Comparison of ENCODE assay signal across 8 cellular contexts in the genomic region with DNA sequence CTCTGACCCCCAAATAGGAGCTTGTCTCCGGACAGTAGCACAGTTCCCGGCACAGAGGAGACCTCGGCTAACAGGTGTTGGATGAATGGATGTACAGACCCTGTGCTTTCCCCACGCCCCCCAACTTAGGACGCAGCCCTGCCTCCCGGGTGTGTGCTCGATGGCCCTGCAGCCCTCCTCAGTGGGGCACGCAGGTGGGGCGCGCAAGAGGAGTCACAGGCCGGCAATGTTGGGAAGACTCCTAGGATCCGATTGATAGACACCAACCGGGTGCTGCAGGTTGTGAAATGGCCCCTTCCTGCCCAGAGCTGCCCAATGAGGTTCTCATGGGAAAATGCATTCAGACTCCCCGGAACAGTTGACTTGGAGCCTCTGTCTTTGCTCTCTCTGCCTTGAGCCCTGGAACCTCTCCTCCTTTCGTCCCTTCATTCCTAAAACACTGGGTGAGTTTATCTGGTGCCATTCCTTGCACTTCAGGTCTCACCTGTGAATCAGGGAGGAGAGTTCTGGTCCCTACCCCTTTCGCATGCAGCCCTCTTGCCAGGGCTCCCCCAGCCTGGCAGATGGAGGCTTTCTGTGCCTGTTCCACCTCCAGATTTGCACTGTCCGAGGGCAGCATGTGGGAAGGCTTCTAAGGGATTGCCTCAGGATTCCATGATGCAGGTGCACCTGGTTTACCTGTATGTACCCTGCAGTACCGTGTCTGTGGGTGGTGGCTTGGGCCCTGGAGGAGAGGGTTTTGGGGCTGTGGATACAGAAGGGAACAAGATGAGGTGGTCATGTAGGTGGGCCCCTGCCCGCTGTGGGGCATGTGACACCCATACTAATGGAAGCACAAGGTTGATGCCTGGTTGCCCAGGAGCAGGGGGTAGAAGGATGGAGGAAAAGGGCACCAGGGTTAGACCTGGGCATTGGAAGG. TPM values are rescaled to one million over a fixed set of nuclear protein-coding genes. Genes with fewer than 3 reads are reported as not detected.
DNase-seq lines count a peak whose midpoint lies in the region; ATAC-seq and TF ChIP-seq lines count a peak whose summit lies in the region.

No MANE protein-coding gene starts in this region.

- H3K27me3 ChIP-seq in hepatocyte = no peaks in the 10 kb centered on the region

- H3K4me1 ChIP-seq in hepatocyte (ENCODE audit: insufficient read depth) = peaks cover 18% of the 10 kb centered on the region

- ATAC-seq in stimulated activated naive CD8-positive, alpha-beta T cell treated with anti-CD3 and anti-CD28 coated beads, Interleukin-15, amount 100 ng/mL, for 72 hours = no peak
- no peak for ATAC-seq in HG02938 (IDR thresholded peaks at IDR 0.05; ENCODE audit: unreplicated experiment)
- no peak for ATAC-seq in GM18502 (IDR thresholded peaks at IDR 0.05; ENCODE audit: poor library complexity, unreplicated experiment)

- H3K27ac ChIP-seq in hepatocyte = peak overlapping the region; percentile 65

- intact Hi-C loops in activated CD4-positive, alpha-beta memory T cell treated with anti-CD3 and anti-CD28 coated beads for 36 hours (cut with micrococcal nuclease) = no loop called here

- peak overlapping the region; percentile 56 for H3K27ac Mint-ChIP-seq in activated CD4-positive, alpha-beta memory T cell treated with anti-CD3 and anti-CD28 coated beads for 36 hours
- H3K27ac Mint-ChIP-seq in stimulated activated naive CD8-positive, alpha-beta T cell treated with anti-CD3 and anti-CD28 coated beads, Interleukin-15, amount 100 ng/mL, for 72 hours = peak overlapping the region; percentile 69 to 82

- H3K4me3 ChIP-seq in hepatocyte = peak overlapping the region; percentile 72

- peaks cover 27% of the 10 kb centered on the region for H3K79me2 ChIP-seq in hepatocyte

- H3K36me3 ChIP-seq in hepatocyte (replicated peaks; ENCODE audit: insufficient read depth, low read depth) = no peaks in the 10 kb centered on the region

- H3K36me3 Mint-ChIP-seq in activated CD4-positive, alpha-beta memory T cell treated with anti-CD3 and anti-CD28 coated beads for 36 hours = no peaks in the 10 kb centered on the region

- H3K9me3 ChIP-seq in hepatocyte (ENCODE audit: low read depth) = no peaks in the 10 kb centered on the region

- no peak for TF ChIP-seq CTCF in hepatocyte (IDR thresholded peaks at IDR 0.05; ENCODE audit: poor library complexity)

- peak overlapping the region; percentile 99 for H3K4me2 ChIP-seq in hepatocyte

- peak overlapping the region; percentile 56 for H2AFZ ChIP-seq in hepatocyte

- H3K9me3 Mint-ChIP-seq in activated CD4-positive, alpha-beta memory T cell treated with anti-CD3 and anti-CD28 coated beads for 36 hours = no peaks in the 10 kb centered on the region
- no peaks in the 10 kb centered on the region for H3K9me3 Mint-ChIP-seq in stimulated activated naive CD8-positive, alpha-beta T cell treated with anti-CD3 and anti-CD28 coated beads, Interleukin-15, amount 100 ng/mL, for 72 hours

- WGBS in hepatocyte (ENCODE audit: low lambda C conversion rate, missing lambda C conversion rate) = 65% methylated on average over 19 of the region's 19 CpGs

- H4K20me1 ChIP-seq in hepatocyte (ENCODE audit: insufficient read depth, poor library complexity, severe bottlenecking) = no peaks in the 10 kb centered on the region

- peak; percentile 21 for DNase-seq in HCEC 1CT
- no peak for DNase-seq in activated CD4-positive, alpha-beta memory T cell treated with anti-CD3 and anti-CD28 coated beads for 36 hours
- DNase-seq in hepatocyte (ENCODE audit: low spot score) = no peak
- DNase-seq in stimulated activated naive CD8-positive, alpha-beta T cell treated with anti-CD3 and anti-CD28 coated beads, Interleukin-15, amount 100 ng/mL, for 72 hours = no peak
- DNase-seq in GDM1 (lab: John Stamatoyannopoulos, UW) = no peak
- DNase-seq in CD1c-positive myeloid dendritic cell (ENCODE audit: extremely low spot score) = no peak

- CTCF ChIA-PET in activated CD4-positive, alpha-beta memory T cell treated with anti-CD3 and anti-CD28 coated beads for 36 hours (lab: Charles Lee) = interaction anchor here (1.0 to 2.0 kb wide), 3 partner anchors 27 to 145 kb away, joined by 3 to 8 read pairs (median 5); no protein-coding TSS in a partner anchor

- peaks cover 38% of the 10 kb centered on the region for H3K4me1 Mint-ChIP-seq in activated CD4-positive, alpha-beta memory T cell treated with anti-CD3 and anti-CD28 coated beads for 36 hours (ENCODE audit: low read depth)
- peaks cover 41% of the 10 kb centered on the region for H3K4me1 Mint-ChIP-seq in stimulated activated naive CD8-positive, alpha-beta T cell treated with anti-CD3 and anti-CD28 coated beads, Interleukin-15, amount 100 ng/mL, for 72 hours

- no peaks in the 10 kb centered on the region for H3K27me3 Mint-ChIP-seq in activated CD4-positive, alpha-beta memory T cell treated with anti-CD3 and anti-CD28 coated beads for 36 hours
- no peaks in the 10 kb centered on the region for H3K27me3 Mint-ChIP-seq in stimulated activated naive CD8-positive, alpha-beta T cell treated with anti-CD3 and anti-CD28 coated beads, Interleukin-15, amount 100 ng/mL, for 72 hours

- POLR2A ChIA-PET in activated CD4-positive, alpha-beta memory T cell treated with anti-CD3 and anti-CD28 coated beads for 36 hours (lab: Charles Lee) = interaction anchor here (0.6 to 1.8 kb wide), 2 partner anchors 11 to 394 kb away, joined by 3 to 10 read pairs; no protein-coding TSS in a partner anchor

- no peaks in the 10 kb centered on the region for H3K9me2 ChIP-seq in hepatocyte (replicated peaks; ENCODE audit: insufficient read depth)

- peak overlapping the region; percentile 75 for H3K4me3 Mint-ChIP-seq in activated CD4-positive, alpha-beta memory T cell treated with anti-CD3 and anti-CD28 coated beads for 36 hours
- peak overlapping the region; percentile 68 to 85 for H3K4me3 Mint-ChIP-seq in stimulated activated naive CD8-positive, alpha-beta T cell treated with anti-CD3 and anti-CD28 coated beads, Interleukin-15, amount 100 ng/mL, for 72 hours

RNA-seq across cellular contexts. Expression of a gene that starts 1.2 kb away (rescaled TPM):
- total RNA-seq in activated CD4-positive, alpha-beta memory T cell treated with anti-CD3 and anti-CD28 coated beads for 36 hours = 10 to 100 TPM; 18.4 to 19.1 TPM
- total RNA-seq in hepatocyte = 20.3 and 26.1 TPM in 2 replicates
- 11.7 and 15.0 TPM in 2 replicates for polyA plus RNA-seq in hepatocyte

RNA-seq across cellular contexts. Expression of a gene that starts 46.1 kb away (rescaled TPM):
- under 1 TPM in 1 of 2 experiments, not detected in 1; 0.14 TPM for total RNA-seq in activated CD4-positive, alpha-beta memory T cell treated with anti-CD3 and anti-CD28 coated beads for 36 hours
- total RNA-seq in hepatocyte = 0.30 TPM in 1 of 2 replicates, not detected in the other
- 0.29 TPM in 1 of 2 replicates, not detected in the other for polyA plus RNA-seq in hepatocyte

RNA-seq across cellular contexts. Expression of a gene that starts 46.2 kb away (rescaled TPM):
- 10 to 100 TPM; 67.7 to 74.9 TPM for total RNA-seq in activated CD4-positive, alpha-beta memory T cell treated with anti-CD3 and anti-CD28 coated beads for 36 hours
- 59.4 and 74.3 TPM in 2 replicates for total RNA-seq in hepatocyte
- 119 and 129 TPM in 2 replicates for polyA plus RNA-seq in hepatocyte

RNA-seq across cellular contexts. Expression of a gene that starts 58.1 kb away (rescaled TPM):
- total RNA-seq in activated CD4-positive, alpha-beta memory T cell treated with anti-CD3 and anti-CD28 coated beads for 36 hours = 100 to 1,000 TPM; 656 to 664 TPM
- total RNA-seq in hepatocyte = 365 and 421 TPM in 2 replicates
- 172 and 199 TPM in 2 replicates for polyA plus RNA-seq in hepatocyte
